ENCODE assay signal across 13 cellular contexts in genomic region chr7:18940577-18941134, GRCh38.
"Had no signal": no experiment of that assay in that cellular context is flagged by ENCODE, and none has a peak within 500 bp of the region (broad histone marks: within the 10 kb centered on the region; RNA-seq: fewer than 3 reads in every experiment).

No MANE protein-coding gene starts in this region.

- H3K9me3 ChIP-seq: right atrium auricular region, tibial artery, vagina had no signal

- H3K27ac ChIP-seq: right atrium auricular region, skin epidermis, tibial artery, vagina had no signal

- ATAC-seq: esophagus mucosa had no signal

- H3K27me3 ChIP-seq: right atrium auricular region, tibial artery, vagina had no signal

- H3K36me3 ChIP-seq: right atrium auricular region, tibial artery, vagina had no signal

- H3K4me3 ChIP-seq: right atrium auricular region, skin epidermis, tibial artery, vagina had no signal

- FAIRE-seq: bronchial epithelial cell had no signal

- DNase-seq: activated CD4-positive, alpha-beta T cell treated with anti-CD3 and anti-CD28 coated beads for 1 hour; activated CD4-positive, alpha-beta T cell treated with anti-CD3 and anti-CD28 coated beads, Interleukin-2, amount 50 U/mL, for 48 hours; activated gamma-delta T cell treated with Interleukin-2 at 50 U/mL for 16 hours; activated naive CD8-positive, alpha-beta T cell treated with anti-CD3 and anti-CD28 coated beads, Interleukin-2, amount 10 ng/mL, durations not matched to agents 7 days and 5 days; activated T-cell treated with anti-CD3 and anti-CD28 coated beads, Interleukin-2, amount 50 U/mL, for 48 hours; aorta; T-helper 9 cell; tibial artery had no signal

- H3K4me1 ChIP-seq: right atrium auricular region, vagina had no signal
